ENCODE assay signal across 34 cellular contexts in genomic region chr3:25992606-25993005, GRCh38.
"Had no signal": no experiment of that assay in that cellular context is flagged by ENCODE, and none has a peak within 500 bp of the region (broad histone marks: within the 10 kb centered on the region; RNA-seq: fewer than 3 reads in every experiment).

No MANE protein-coding gene starts in this region.

- H3K4me3 ChIP-seq: MG63 had no signal

- H3K36me3 ChIP-seq: MG63 had no signal

- DNase-seq: Karpas-422, MG63, MM.1S, MV-4-11, NCI-H1048, NCI-H1092, NCI-H1092 treated with DMSO at 0.1 percent for 48 hours, NCI-H1105, NCI-H1105 treated with DMSO at 0.1 percent for 48 hours, NCI-H1417, NCI-H1417 treated with DMSO at 0.1 percent for 48 hours, NCI-H1436, NCI-H1436 treated with DMSO at 0.1 percent for 48 hours, NCI-H146, NCI-H1694, NCI-H1694 treated with DMSO at 0.1 percent for 48 hours, NCI-H187, NCI-H187 treated with DMSO at 0.1 percent for 48 hours, NCI-H1930, NCI-H2029, NCI-H2029 treated with DMSO at 0.1 percent for 48 hours, NCI-H2081, NCI-H2081 treated with DMSO at 0.1 percent for 48 hours, NCI-H2107, NCI-H2171, NCI-H2171 treated with DMSO at 0.1 percent for 48 hours, NCI-H2227 treated with DMSO at 0.1 percent for 48 hours, NCI-H226, NCI-H345, NCI-H446, NCI-H446 treated with DMSO at 0.1 percent for 48 hours, NCI-H510A, NCI-H510A treated with DMSO at 0.1 percent for 48 hours, NCI-H524 had no signal

- H3K27me3 ChIP-seq: MG63 had no signal

- H3K9me3 ChIP-seq: MG63 had no signal
